Comparison of ENCODE assay signal across 10 cellular contexts in genomic region chr13:32142956-32143375, GRCh38.
DNase-seq lines count a peak whose midpoint lies in the region; ATAC-seq and TF ChIP-seq lines count a peak whose summit lies in the region.
"Had no signal": no experiment of that assay in that cellular context is flagged by ENCODE, and none has a peak within 500 bp of the region (broad histone marks: within the 10 kb centered on the region; RNA-seq: fewer than 3 reads in every experiment).

No MANE protein-coding gene starts in this region.

- no peak for TF ChIP-seq CTCF in right lobe of liver (IDR thresholded peaks at IDR 0.05)

- no peaks in the 10 kb centered on the region for H3K9me3 ChIP-seq in right lobe of liver

- H3K27me3 ChIP-seq in right lobe of liver, result no peaks in the 10 kb centered on the region

- TF ChIP-seq POLR2A in right lobe of liver (IDR thresholded peaks at IDR 0.05), result no peak

- no peaks in the 10 kb centered on the region for H3K4me1 ChIP-seq in right lobe of liver

- H3K4me3 ChIP-seq in right lobe of liver, result no peak overlapping the region

- intact Hi-C loops in right lobe of liver (cut with DNase I), result no loop called here

- no peak overlapping the region for H3K27ac ChIP-seq in right lobe of liver

- DNase-seq in Daoy (ENCODE audit: low read depth), result peak; percentile 11
- DNase-seq in HuH-7 (ENCODE audit: low spot score), result peak; percentile 43
- DNase-seq in dermis blood vessel endothelial cell, result peak; percentile 97
- DNase-seq in right lobe of liver, result no peak
- DNase-seq in retina, result no peak
- DNase-seq in dedifferentiated amniotic fluid mesenchymal stem cell (ENCODE audit: extremely low spot score), result no peak
- DNase-seq in GOT3 (lab: John Stamatoyannopoulos, UW), result no peak
- DNase-seq: activated B cell treated with CpG ODN at 0.5 μM for 24 hours; activated naive CD4-positive, alpha-beta T cell treated with anti-CD3 and anti-CD28 coated beads for 36 hours had no signal

- no peaks in the 10 kb centered on the region for H3K36me3 ChIP-seq in right lobe of liver

- ATAC-seq in right lobe of liver, result peak; percentile 40 to 87 (median 66)
- no peak for ATAC-seq in HG03469 (IDR thresholded peaks at IDR 0.05; ENCODE audit: unreplicated experiment)

Comparison
In these comparisons a context has a peak if more than half of its experiments do, and no peak if none do; other contexts are left out.
1. DNase-seq: peak in Daoy (single experiment), HuH-7 (single experiment) and dermis blood vessel endothelial cell (single experiment); none in right lobe of liver (0 of 3), retina (single experiment), dedifferentiated amniotic fluid mesenchymal stem cell (single experiment) and GOT3 (single experiment).